Comparison of ENCODE assay signal across 1 cellular context in the genomic region with DNA sequence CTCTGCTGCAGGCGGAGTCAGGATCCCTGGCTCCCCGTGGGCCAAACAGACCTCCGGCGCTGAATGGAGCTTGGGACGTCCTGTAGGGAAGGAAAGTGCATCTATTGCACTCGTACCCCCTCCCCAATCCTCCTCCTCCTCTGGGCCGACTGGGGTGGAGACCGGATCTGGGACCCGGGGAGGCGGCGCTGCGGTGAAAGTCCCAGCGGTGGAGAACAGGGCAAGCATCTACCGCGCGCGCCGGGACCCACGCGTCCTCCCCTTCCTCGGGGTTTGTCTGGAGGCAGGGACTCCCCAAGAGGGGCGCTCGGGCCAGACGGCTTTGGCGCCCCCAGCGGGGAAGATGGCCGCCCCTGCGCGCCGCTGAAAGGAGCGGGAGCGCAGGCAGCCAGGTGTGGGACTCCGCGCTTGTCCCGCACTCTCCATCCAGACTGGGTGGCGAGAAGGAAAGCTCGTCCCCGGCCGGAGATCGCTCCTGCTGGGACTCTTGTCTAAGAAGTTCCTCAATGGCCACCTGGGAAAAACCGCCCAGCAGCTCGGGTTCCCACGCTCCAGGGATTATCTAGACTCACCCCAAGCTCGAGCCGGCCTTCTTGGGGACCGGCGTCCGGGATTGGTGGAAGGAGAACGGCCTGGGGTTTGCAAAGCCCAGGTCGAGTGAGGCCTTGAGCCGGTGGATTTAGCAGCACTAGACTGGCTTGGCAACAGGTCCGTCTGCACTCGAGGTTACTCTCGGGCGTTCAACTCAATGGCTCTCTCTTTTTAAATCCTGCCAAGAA.
TF ChIP-seq lines count a peak whose summit lies in the region.

No MANE protein-coding gene starts in this region.

TF ChIP-seq in HEK293, 187 proteins besides CTCF, POLR2A, EP300 and RAD21 (continued from another document):
- TF ChIP-seq ZNF398 (tag by site-specific recombination; IDR thresholded peaks at IDR 0.05) (peak; percentile 23; the same call in 1 of the 2 replicates), ZNF473 (tag by site-specific recombination; IDR thresholded peaks at IDR 0.05) (no peak), ZSCAN30 (tag by site-specific recombination; IDR thresholded peaks at IDR 0.05) (peak; percentile 32; the same call in 1 of the 2 replicates), PATZ1 (tag by site-specific recombination; IDR thresholded peaks at IDR 0.05) (peak; percentile 42), ZNF768 (tag by site-specific recombination; IDR thresholded peaks at IDR 0.05) (no peak), GLIS2 (tag by site-specific recombination; IDR thresholded peaks at IDR 0.05) (peak; percentile 60; the same call in 1 of the 2 replicates), ZIC2 (tag by site-specific recombination; IDR thresholded peaks at IDR 0.05) (peak; percentile 20)
